8 cellular contexts compared by ENCODE assay signal in genomic region chr19:39408392-39409206, GRCh38. TPM values are rescaled to one million over a fixed set of nuclear protein-coding genes. Genes with fewer than 3 reads are reported as not detected.
DNase-seq lines count a peak whose midpoint lies in the region; ATAC-seq and TF ChIP-seq lines count a peak whose summit lies in the region.

No MANE protein-coding gene starts in this region.

- no peak for TF ChIP-seq CTCF in mucosa of descending colon (IDR thresholded peaks at IDR 0.05)

- peaks cover 39% of the 10 kb centered on the region for H3K4me1 ChIP-seq in mucosa of descending colon (ENCODE audit: low read depth)

- peaks cover 64% of the 10 kb centered on the region for H3K4me1 Mint-ChIP-seq in central memory CD8-positive, alpha-beta T cell

- H3K27me3 Mint-ChIP-seq in central memory CD8-positive, alpha-beta T cell, result no peaks in the 10 kb centered on the region

- no peak for ATAC-seq in central memory CD8-positive, alpha-beta T cell (replicated peaks; ENCODE audit: extremely low read depth, poor library complexity, severe bottlenecking)
- no peak for ATAC-seq in mucosa of descending colon
- ATAC-seq in GM18861 (IDR thresholded peaks at IDR 0.05; ENCODE audit: unreplicated experiment), result no peak
- ATAC-seq in HG03432 (IDR thresholded peaks at IDR 0.05; ENCODE audit: unreplicated experiment), result no peak

- peak overlapping the region; percentile 92 for H3K4me3 ChIP-seq in mucosa of descending colon

- peaks cover 85% of the 10 kb centered on the region for H3K36me3 Mint-ChIP-seq in central memory CD8-positive, alpha-beta T cell (ENCODE audit: insufficient read depth)

- H3K27ac Mint-ChIP-seq in central memory CD8-positive, alpha-beta T cell (ENCODE audit: low read depth), result peak overlapping the region; percentile 100

- peaks cover 5% of the 10 kb centered on the region for H3K9me3 Mint-ChIP-seq in central memory CD8-positive, alpha-beta T cell

- peak; percentile 29 for DNase-seq in activated CD4-positive, alpha-beta T cell treated with anti-CD3 and anti-CD28 coated beads for 1 hour
- no peak for DNase-seq in activated CD4-positive, alpha-beta T cell treated with anti-CD3 and anti-CD28 coated beads, Interleukin-2, amount 50 U/mL, for 4 hours
- DNase-seq in OCI-M1 (lab: John Stamatoyannopoulos, UW), result peak; percentile 46
- peak; percentile 36 to 46 for DNase-seq in central memory CD8-positive, alpha-beta T cell (ENCODE audit: low spot score in 2 of 2)
- DNase-seq in mucosa of descending colon, result peak in 2 of 3 donors; percentile 56 to 59
- no peak for DNase-seq in KG1 (lab: John Stamatoyannopoulos, UW)

- intact Hi-C loops in mucosa of descending colon (cut with DNase I, micrococcal nuclease), result no loop called here

- no peaks in the 10 kb centered on the region for H3K9me3 ChIP-seq in mucosa of descending colon

- peak overlapping the region; percentile 80 for H3K4me3 Mint-ChIP-seq in central memory CD8-positive, alpha-beta T cell

- no peaks in the 10 kb centered on the region for H3K36me3 ChIP-seq in mucosa of descending colon (ENCODE audit: low read depth)

RNA-seq across cellular contexts. Expression of gene ZFP36, which starts 2.0 kb away (rescaled TPM):
- 100 to 1,000 TPM; 200 to 236 (median 235) TPM for total RNA-seq in mucosa of descending colon

RNA-seq across cellular contexts. Expression of gene PLEKHG2, which starts 3.9 kb away (rescaled TPM):
- 10 to 100 TPM in 2 of 3 donors, 1 to 10 TPM in 1; 6.5 to 26.7 (median 17.9) TPM for total RNA-seq in mucosa of descending colon

RNA-seq across cellular contexts. Expression of gene MED29, which starts 17.4 kb away (rescaled TPM):
- 10 to 100 TPM; 28.4 to 31.2 (median 28.8) TPM for total RNA-seq in mucosa of descending colon

RNA-seq across cellular contexts. Expression of gene PAF1, which starts 17.7 kb away (rescaled TPM):
- 10 to 100 TPM; 28.1 to 44.8 (median 32.3) TPM for total RNA-seq in mucosa of descending colon

RNA-seq across cellular contexts. Expression of gene RPS16, which starts 27.1 kb away (rescaled TPM):
- 1,000 to 10,000 TPM; 1,270 to 1,804 (median 1,507) TPM for total RNA-seq in mucosa of descending colon

Comparison
In these comparisons a context has a peak if more than half of its experiments do, and no peak if none do; other contexts are left out.
1. DNase-seq: peak in activated CD4-positive, alpha-beta T cell treated with anti-CD3 and anti-CD28 coated beads for 1 hour (single experiment), OCI-M1 (single experiment), central memory CD8-positive, alpha-beta T cell (2 of 2) and mucosa of descending colon (2 of 3); none in activated CD4-positive, alpha-beta T cell treated with anti-CD3 and anti-CD28 coated beads, Interleukin-2, amount 50 U/mL, for 4 hours (0 of 2) and KG1 (single experiment).